ENCODE assay signal across 11 cellular contexts in the genomic region with DNA sequence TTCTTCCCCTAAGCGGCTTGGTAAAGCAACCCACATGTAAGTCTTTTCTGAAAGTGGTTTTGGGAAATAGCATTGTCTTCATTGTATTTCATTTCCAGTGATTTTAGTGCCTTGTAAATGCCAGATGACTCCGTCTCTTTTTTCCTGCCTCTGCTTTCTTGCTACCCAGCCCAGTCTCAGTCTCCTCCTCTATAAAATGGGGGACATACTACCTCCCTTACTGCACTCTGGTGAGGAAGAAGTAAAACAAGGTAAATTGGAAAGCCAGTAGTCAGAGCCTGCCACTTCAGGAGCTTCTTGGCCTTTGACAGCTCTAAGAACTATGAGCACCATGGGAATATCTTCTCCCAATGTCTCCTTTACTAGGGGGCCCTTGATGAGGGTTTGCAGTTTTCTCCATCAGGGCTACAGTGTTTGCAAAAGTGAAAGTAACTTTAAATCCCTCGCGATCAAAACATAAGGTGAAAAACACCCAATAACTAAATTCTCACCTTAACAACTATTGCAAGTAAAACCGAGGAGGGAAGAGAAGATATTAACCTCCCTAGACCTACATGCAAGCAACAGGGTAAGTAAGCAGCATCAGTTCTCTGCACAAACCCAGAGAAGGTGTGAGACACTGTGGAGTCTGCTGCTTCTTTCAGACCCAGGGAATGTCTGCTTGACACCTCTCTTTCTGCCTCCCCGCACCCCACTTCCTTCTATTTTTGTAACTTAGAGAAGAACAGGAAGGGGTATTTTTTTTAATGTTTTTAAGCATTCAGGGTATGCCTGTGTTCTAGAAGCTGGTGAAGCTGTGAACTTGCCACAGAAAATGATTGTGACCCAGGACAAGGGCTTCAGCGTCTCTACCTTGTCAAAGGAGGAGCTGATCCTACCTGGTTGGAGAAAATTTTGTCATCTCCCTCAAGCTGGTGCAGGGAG.
A peak's percentile ranks its signal among the peaks of the same experiment; 100 is the strongest.
DNase-seq lines count a peak whose midpoint lies in the region; ATAC-seq and TF ChIP-seq lines count a peak whose summit lies in the region.
"Had no signal": no experiment of that assay in that cellular context is flagged by ENCODE, and none has a peak within 500 bp of the region (broad histone marks: within the 10 kb centered on the region; RNA-seq: fewer than 3 reads in every experiment).

No MANE protein-coding gene starts in this region.

- intact Hi-C loops in dendritic cell treated with granulocyte-macrophage colony-stimulating factor and Interleukin-4, amounts not matched to agents 40 ng/mL and 50 ng/mL, for 4 days (cut with micrococcal nuclease), result no loop called here

- CTCF ChIA-PET in SK-N-SH (lab: Yijun Ruan, JAX), result no interaction called here

- no peak overlapping the region for H3K9ac ChIP-seq in SK-N-SH

- no peaks in the 10 kb centered on the region for H3K4me1 ChIP-seq in SK-N-SH (ENCODE audit: control insufficient read depth in 1 of 2, insufficient read depth in 2 of 2, low read depth in 1 of 2, low read length in 1 of 2)

- H3K27me3 Mint-ChIP-seq in dendritic cell treated with granulocyte-macrophage colony-stimulating factor and Interleukin-4, amounts not matched to agents 40 ng/mL and 50 ng/mL, for 4 days, result no peaks in the 10 kb centered on the region

- H3K9me3 Mint-ChIP-seq in dendritic cell treated with granulocyte-macrophage colony-stimulating factor and Interleukin-4, amounts not matched to agents 40 ng/mL and 50 ng/mL, for 4 days, result no peaks in the 10 kb centered on the region

- no peak overlapping the region for H3K27ac ChIP-seq in SK-N-SH (ENCODE audit: low read depth in 2 of 2, low read length in 1 of 2)
- H3K27ac ChIP-seq: hepatocyte had no signal

- no peaks in the 10 kb centered on the region for H4K20me1 ChIP-seq in SK-N-SH (ENCODE audit: insufficient read depth)

- H3K79me2 ChIP-seq in SK-N-SH (ENCODE audit: insufficient read depth), result no peaks in the 10 kb centered on the region
- H3K79me2 ChIP-seq: hepatocyte had no signal

- WGBS in SK-N-SH (ENCODE audit: low lambda C conversion rate), result 11% methylated on average over 7 of the region's 7 CpGs

- H3K9me2 ChIP-seq in SK-N-SH, result no peaks in the 10 kb centered on the region

- H3K27ac Mint-ChIP-seq in dendritic cell treated with granulocyte-macrophage colony-stimulating factor and Interleukin-4, amounts not matched to agents 40 ng/mL and 50 ng/mL, for 4 days, result no peak overlapping the region

- no peaks in the 10 kb centered on the region for H3K36me3 Mint-ChIP-seq in dendritic cell treated with granulocyte-macrophage colony-stimulating factor and Interleukin-4, amounts not matched to agents 40 ng/mL and 50 ng/mL, for 4 days (ENCODE audit: low read depth)

- H3K4me1 Mint-ChIP-seq in dendritic cell treated with granulocyte-macrophage colony-stimulating factor and Interleukin-4, amounts not matched to agents 40 ng/mL and 50 ng/mL, for 4 days (ENCODE audit: low read depth), result peaks cover 11% of the 10 kb centered on the region

- ATAC-seq in GM21528 (IDR thresholded peaks at IDR 0.05; ENCODE audit: low FRiP score, unreplicated experiment) (peak; percentile 56), HG03280 (IDR thresholded peaks at IDR 0.05; ENCODE audit: unreplicated experiment) (no peak), GM18861 (IDR thresholded peaks at IDR 0.05; ENCODE audit: unreplicated experiment) (no peak)

- TF ChIP-seq EP300 in SK-N-SH (IDR thresholded peaks at IDR 0.05; ENCODE audit: borderline replicate concordance in 1 of 2, low read depth in 1 of 2, low read length in 1 of 2), result no peak

- TF ChIP-seq RAD21 in SK-N-SH (IDR thresholded peaks at IDR 0.05; ENCODE audit: low read length), result no peak

- TF ChIP-seq CTCF in SK-N-SH (IDR thresholded peaks at IDR 0.05), result no peak

- POLR2A ChIA-PET in SK-N-SH (lab: Yijun Ruan, JAX), result no interaction called here

- H3K4me3 Mint-ChIP-seq in dendritic cell treated with granulocyte-macrophage colony-stimulating factor and Interleukin-4, amounts not matched to agents 40 ng/mL and 50 ng/mL, for 4 days, result peak overlapping the region; percentile 44

- peak overlapping the region; percentile 13; the same call in 1 of the 2 replicates for H2AFZ ChIP-seq in SK-N-SH (ENCODE audit: low read depth)
- H2AFZ ChIP-seq: hepatocyte had no signal

- DNase-seq in CD1c-positive myeloid dendritic cell (ENCODE audit: extremely low spot score), result peak; percentile 41
- no peak for DNase-seq in SK-N-SH
- no peak for DNase-seq in H4 (ENCODE audit: low spot score)
- no peak for DNase-seq in dermis blood vessel endothelial cell
- DNase-seq: DMS53, NCI-H748 treated with DMSO at 0.1 percent for 48 hours had no signal

- H3K4me3 ChIP-seq in SK-N-SH (ENCODE audit: low read depth in 2 of 2, low read length in 1 of 2), result peak overlapping the region; percentile 29 to 45; a peak in 3 of 4 replicates
- H3K4me3 ChIP-seq: hepatocyte had no signal

- peak overlapping the region; percentile 73 for H3K4me2 ChIP-seq in SK-N-SH
- H3K4me2 ChIP-seq: hepatocyte had no signal

- H3K36me3 ChIP-seq in SK-N-SH (replicated peaks in 1 of 2; ENCODE audit: control insufficient read depth in 1 of 2, insufficient read depth in 2 of 2, low read length in 1 of 2), result no peaks in the 10 kb centered on the region

- H3K9me3 ChIP-seq in SK-N-SH, result no peaks in the 10 kb centered on the region

- H3F3A ChIP-seq in SK-N-SH (replicated peaks; ENCODE audit: insufficient read depth), result no peaks in the 10 kb centered on the region

- no peaks in the 10 kb centered on the region for H3K27me3 ChIP-seq in SK-N-SH (ENCODE audit: insufficient read depth)
- H3K27me3 ChIP-seq: hepatocyte had no signal

TF ChIP-seq in SK-N-SH, 30 proteins besides CTCF, POLR2A, EP300 and RAD21:
- TF ChIP-seq RXRA (IDR thresholded peaks at IDR 0.05; ENCODE audit: borderline replicate concordance, low read depth) (no peak), PBX3 (IDR thresholded peaks at IDR 0.05) (no peak), MXI1 (IDR thresholded peaks at IDR 0.05; ENCODE audit: low read depth, low read length) (no peak)
- TF ChIP-seq, protein P1, sequence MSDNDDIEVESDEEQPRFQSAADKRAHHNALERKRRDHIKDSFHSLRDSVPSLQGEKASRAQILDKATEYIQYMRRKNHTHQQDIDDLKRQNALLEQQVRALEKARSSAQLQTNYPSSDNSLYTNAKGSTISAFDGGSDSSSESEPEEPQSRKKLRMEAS (IDR thresholded peaks at IDR 0.05; ENCODE audit: low read depth), result no peak
- TF ChIP-seq, protein P2, sequence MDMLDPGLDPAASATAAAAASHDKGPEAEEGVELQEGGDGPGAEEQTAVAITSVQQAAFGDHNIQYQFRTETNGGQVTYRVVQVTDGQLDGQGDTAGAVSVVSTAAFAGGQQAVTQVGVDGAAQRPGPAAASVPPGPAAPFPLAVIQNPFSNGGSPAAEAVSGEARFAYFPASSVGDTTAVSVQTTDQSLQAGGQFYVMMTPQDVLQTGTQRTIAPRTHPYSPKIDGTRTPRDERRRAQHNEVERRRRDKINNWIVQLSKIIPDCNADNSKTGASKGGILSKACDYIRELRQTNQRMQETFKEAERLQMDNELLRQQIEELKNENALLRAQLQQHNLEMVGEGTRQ (IDR thresholded peaks at IDR 0.05; ENCODE audit: borderline replicate concordance, low read depth, low read length), result no peak
